Comparison of ENCODE assay signal across 1 cellular context in the genomic region with DNA sequence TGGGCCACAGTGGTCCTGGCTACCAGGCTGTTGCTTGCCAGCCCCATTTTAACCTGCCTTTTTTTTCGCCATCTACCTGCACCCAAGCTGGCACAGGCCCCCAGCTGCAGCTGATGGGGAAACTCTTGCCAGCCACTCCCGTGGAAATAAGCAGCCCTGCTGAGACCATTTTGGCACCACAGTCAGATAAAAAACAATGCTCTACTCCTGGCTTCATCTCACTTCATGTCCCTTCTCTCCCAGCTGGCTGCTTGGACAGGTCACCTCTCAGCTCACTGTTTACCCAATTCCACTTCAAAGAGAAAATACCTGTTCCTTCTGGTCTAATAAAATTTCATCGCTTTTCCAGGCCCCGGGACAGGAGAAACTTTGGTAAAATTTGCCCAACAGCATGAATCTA.
TF ChIP-seq lines count a peak whose summit lies in the region.

No MANE protein-coding gene starts in this region.

TF ChIP-seq in GM23338, 12 proteins besides CTCF, POLR2A, EP300 and RAD21 (continued from another document):
- TF ChIP-seq ZNF462 (CRISPR knock-in tag; IDR thresholded peaks at IDR 0.05) (no peak), ZNF114 (CRISPR knock-in tag; IDR thresholded peaks at IDR 0.05) (no peak), JUNB (IDR thresholded peaks at IDR 0.05; ENCODE audit: unreplicated experiment) (no peak), POLR2AphosphoS5 (IDR thresholded peaks at IDR 0.05; ENCODE audit: low read depth) (no peak), STAT1 (IDR thresholded peaks at IDR 0.05; ENCODE audit: unreplicated experiment) (no peak), EZH2 (IDR thresholded peaks at IDR 0.05; ENCODE audit: low read depth, unreplicated experiment) (no peak), REST (IDR thresholded peaks at IDR 0.05; ENCODE audit: unreplicated experiment) (no peak)
